11 cellular contexts compared by ENCODE assay signal in the genomic region with DNA sequence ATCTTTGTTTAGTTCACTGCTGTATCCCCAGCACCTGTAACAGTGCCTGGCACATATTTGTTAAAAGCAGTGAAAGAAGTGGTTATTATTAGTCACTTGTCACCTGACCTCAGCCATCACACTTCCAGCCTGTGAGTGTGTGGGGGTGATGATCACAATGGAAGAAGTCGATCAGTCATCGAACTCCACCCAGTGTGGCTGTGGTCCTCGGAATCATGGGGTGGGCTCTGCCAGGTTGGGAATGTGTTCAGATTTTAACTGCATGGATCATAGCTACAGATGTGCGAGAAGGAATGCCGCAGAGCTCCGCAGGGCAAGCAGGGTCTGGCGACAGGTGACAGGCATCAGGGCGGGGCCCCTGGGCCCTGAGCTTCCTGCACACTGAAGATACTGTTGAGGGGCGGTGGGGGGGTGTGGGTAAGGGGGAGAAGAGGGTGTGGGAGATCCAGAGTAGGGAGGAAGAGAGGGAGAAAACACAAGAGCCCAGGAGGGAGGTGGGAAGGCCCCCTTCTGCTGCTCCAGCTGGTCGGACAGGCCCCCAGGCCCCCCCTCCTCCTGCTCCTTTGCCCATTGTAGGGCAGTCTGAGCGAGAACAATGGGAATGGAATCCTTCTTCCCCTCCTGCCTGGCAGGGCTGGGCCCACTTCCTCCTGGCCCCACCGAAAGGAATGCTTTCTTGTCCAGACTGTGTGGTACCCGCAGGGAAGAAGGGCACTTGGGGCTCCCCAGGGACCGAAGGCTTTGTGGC.
DNase-seq lines count a peak whose midpoint lies in the region; ATAC-seq lines count a peak whose summit lies in the region.
"Had no signal": no experiment of that assay in that cellular context is flagged by ENCODE, and none has a peak within 500 bp of the region (broad histone marks: within the 10 kb centered on the region; RNA-seq: fewer than 3 reads in every experiment).

No MANE protein-coding gene starts in this region.

- no peaks in the 10 kb centered on the region for H3K36me3 ChIP-seq in MG63

- H3K4me3 ChIP-seq in MG63: no peak overlapping the region

- peaks cover 3% of the 10 kb centered on the region for H3K27me3 Mint-ChIP-seq in activated naive CD8-positive, alpha-beta T cell

- ATAC-seq in GM18909 (IDR thresholded peaks at IDR 0.05; ENCODE audit: poor library complexity, unreplicated experiment): no peak

- no peaks in the 10 kb centered on the region for H3K36me3 Mint-ChIP-seq in activated naive CD8-positive, alpha-beta T cell

- peak overlapping the region; percentile 42 for H3K4me3 Mint-ChIP-seq in activated naive CD8-positive, alpha-beta T cell

- H3K27ac Mint-ChIP-seq in activated naive CD8-positive, alpha-beta T cell: peak overlapping the region; percentile 81

- DNase-seq in stimulated activated CD4-positive, alpha-beta T cell treated with anti-CD3 and anti-CD28 coated beads, Interleukin-12 subunit alpha, Interleukin-12 subunit beta, amount 100 ng/mL, for 4 hours: peak; percentile 15
- no peak for DNase-seq in stimulated activated CD4-positive, alpha-beta T cell treated with anti-CD3 and anti-CD28 coated beads, Interleukin-2, amount 100 ng/mL, for 48 hours
- DNase-seq in lung microvascular endothelial cell (ENCODE audit: low read depth in 2 of 2): peak; percentile 48 to 53
- DNase-seq in MG63: no peak
- no peak for DNase-seq in HT-29 (ENCODE audit: low spot score)
- no peak for DNase-seq in HPDE6-E6E7 (ENCODE audit: extremely low spot score)
- DNase-seq: activated CD4-positive, CD25-positive, alpha-beta regulatory T cell treated with anti-CD3 and anti-CD28 coated beads, Interleukin-2, amount 50 U/mL, for 72 hours; cerebellar nuclear complex; NCI-H1105 had no signal

- H3K9me3 Mint-ChIP-seq in activated naive CD8-positive, alpha-beta T cell (ENCODE audit: low read depth): no peaks in the 10 kb centered on the region

- no peaks in the 10 kb centered on the region for H3K9me3 ChIP-seq in MG63

- H3K4me1 Mint-ChIP-seq in activated naive CD8-positive, alpha-beta T cell (ENCODE audit: low read depth): peaks cover 12% of the 10 kb centered on the region

- no peaks in the 10 kb centered on the region for H3K27me3 ChIP-seq in MG63

Comparison
In these comparisons a context has a peak if more than half of its experiments do, and no peak if none do; other contexts are left out.
1. DNase-seq: peak in stimulated activated CD4-positive, alpha-beta T cell treated with anti-CD3 and anti-CD28 coated beads, Interleukin-12 subunit alpha, Interleukin-12 subunit beta, amount 100 ng/mL, for 4 hours (single experiment) and lung microvascular endothelial cell (2 of 2); none in stimulated activated CD4-positive, alpha-beta T cell treated with anti-CD3 and anti-CD28 coated beads, Interleukin-2, amount 100 ng/mL, for 48 hours (0 of 2), MG63 (single experiment), HT-29 (single experiment) and HPDE6-E6E7 (single experiment).